In genomic region chr15:30349803-30350202, GRCh38 we compare ENCODE assay signal across 1 cellular context. TPM values are rescaled to one million over a fixed set of nuclear protein-coding genes. Genes with fewer than 3 reads are reported as not detected.
"Had no signal": no experiment of that assay in that cellular context is flagged by ENCODE, and none has a peak within 500 bp of the region (broad histone marks: within the 10 kb centered on the region; RNA-seq: fewer than 3 reads in every experiment).

No MANE protein-coding gene starts in this region.

RNA-seq across cellular contexts. Expression of gene CHRFAM7A, which starts 43.5 kb away (rescaled TPM):
- total RNA-seq: G401 had no signal
